Comparison of ENCODE assay signal across 11 cellular contexts in genomic region chr22:45867118-45867905, GRCh38.
DNase-seq lines count a peak whose midpoint lies in the region; ATAC-seq and TF ChIP-seq lines count a peak whose summit lies in the region.
"Had no signal": no experiment of that assay in that cellular context is flagged by ENCODE, and none has a peak within 500 bp of the region (broad histone marks: within the 10 kb centered on the region; RNA-seq: fewer than 3 reads in every experiment).

No MANE protein-coding gene starts in this region.

- no peak for TF ChIP-seq POLR2A in prostate gland (IDR thresholded peaks at IDR 0.05)

- ATAC-seq in GM18517 (IDR thresholded peaks at IDR 0.05; ENCODE audit: unreplicated experiment) (no peak), GM21528 (IDR thresholded peaks at IDR 0.05; ENCODE audit: low FRiP score, unreplicated experiment) (no peak)

- in situ Hi-C loops in astrocyte of the spinal cord (cut with HindIII; ENCODE audit: low sequenced_read_pairs): no loop called here

- H3K9me3 ChIP-seq in prostate gland: no peaks in the 10 kb centered on the region

- H3K36me3 ChIP-seq in prostate gland: no peaks in the 10 kb centered on the region
- H3K36me3 ChIP-seq: tibial artery had no signal

- 3% methylated on average over 53 of the region's 87 CpGs for WGBS in prostate gland

- peaks cover 11% of the 10 kb centered on the region for H3K4me1 ChIP-seq in prostate gland (replicated peaks)

- H3K27me3 ChIP-seq in prostate gland (replicated peaks; ENCODE audit: insufficient read depth): peaks cover 6% of the 10 kb centered on the region

- no peak overlapping the region for H3K27ac ChIP-seq in prostate gland
- H3K27ac ChIP-seq: tibial artery had no signal

- intact Hi-C loops in prostate gland (cut with DNase I): loop anchor here (2.0 to 5.0 kb wide), 2 partner anchors 223 to 290 kb away; no protein-coding TSS in a partner anchor

- H3K4me3 ChIP-seq in astrocyte of the spinal cord (ENCODE audit: low read depth, low read length) (no peak overlapping the region), prostate gland (peak overlapping the region; percentile 0 to 16)

- DNase-seq in ELF-1 (ENCODE audit: low read depth, low spot score) (peak; percentile 64), astrocyte of the spinal cord (ENCODE audit: low read depth, low spot score) (no peak), hepatic stellate cell (ENCODE audit: low spot score) (peak; percentile 47), prostate gland (ENCODE audit: low spot score) (no peak), HuH-7 (ENCODE audit: low spot score) (no peak)
- DNase-seq in effector CD8-positive, alpha-beta T cell (lab: John Stamatoyannopoulos, UW): no peak
- DNase-seq: activated CD4-positive, CD25-positive, alpha-beta regulatory T cell; NCI-H187; tibial artery had no signal

- TF ChIP-seq CTCF in astrocyte of the spinal cord (IDR thresholded peaks at IDR 0.05; ENCODE audit: low read depth, low read length) (peak; percentile 21), prostate gland (IDR thresholded peaks at IDR 0.05) (peak in 3 of 4 experiments; percentile 36 to 66 (median 58))

Comparison
In these comparisons a context has a peak if more than half of its experiments do, and no peak if none do; other contexts are left out.
1. DNase-seq: peak in ELF-1 (single experiment) and hepatic stellate cell (single experiment); none in astrocyte of the spinal cord (single experiment), prostate gland (single experiment), effector CD8-positive, alpha-beta T cell (single experiment) and HuH-7 (single experiment).